In the genomic region with DNA sequence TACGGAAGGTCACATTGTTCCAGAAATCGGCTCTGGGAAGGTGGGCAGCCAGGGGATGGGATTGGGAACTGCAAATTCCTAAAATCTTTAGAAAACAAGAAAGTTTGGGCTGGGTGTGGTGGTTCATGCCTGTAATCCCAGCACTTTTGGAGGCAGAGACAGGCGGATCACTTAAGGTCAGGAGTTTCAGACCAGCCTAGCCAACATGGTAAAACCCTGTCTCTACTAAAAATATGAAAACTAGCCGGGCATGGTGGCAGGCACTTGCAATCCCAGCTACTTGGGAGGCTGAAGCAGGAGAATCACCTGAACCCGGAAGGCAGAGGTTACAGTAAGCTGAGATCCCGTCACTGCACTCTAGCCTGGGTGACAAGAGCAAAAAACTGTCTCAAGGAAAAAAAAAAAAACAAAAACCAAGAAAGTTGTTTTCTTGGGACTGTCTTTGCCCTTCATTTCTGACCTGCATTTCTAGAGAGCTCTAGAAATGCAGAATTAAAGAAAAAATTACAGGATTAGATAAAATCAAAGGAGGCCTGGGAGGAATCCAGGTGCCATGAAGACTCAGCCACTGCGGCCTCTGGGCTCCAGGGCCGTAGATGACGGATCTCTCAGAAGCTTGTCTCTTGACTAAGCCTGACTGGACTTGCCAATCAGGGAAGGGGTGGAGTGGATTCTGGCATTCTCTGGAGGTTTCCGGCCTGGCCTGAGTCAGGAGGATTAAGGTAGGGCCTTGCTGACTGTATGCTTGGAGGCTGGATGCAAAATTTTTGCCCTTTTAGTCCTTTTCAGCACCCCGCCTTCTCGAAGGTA, we compare ENCODE assay signal across 8 cellular contexts. TPM values are rescaled to one million over a fixed set of nuclear protein-coding genes. Genes with fewer than 3 reads are reported as not detected.
DNase-seq lines count a peak whose midpoint lies in the region; ATAC-seq, FAIRE-seq and TF ChIP-seq lines count a peak whose summit lies in the region.

No MANE protein-coding gene starts in this region.

- H2AFZ ChIP-seq in GM12878 (ENCODE audit: control insufficient read depth, low read depth, low read length): no peak overlapping the region; the same call in 1 of the 2 replicates

- FAIRE-seq in GM12878 (lab: Jason Lieb, UNC): no peak

- H3K4me1 ChIP-seq in HUES6 (ENCODE audit: control insufficient read depth, insufficient read depth, low read length) (peaks cover 71% of the 10 kb centered on the region), GM12878 (ENCODE audit: control insufficient read depth, insufficient read depth, low read length) (peaks cover 74% of the 10 kb centered on the region)

- SMC1A ChIA-PET in GM12878 (lab: Charles Lee; ENCODE audit: uncharacterized antibody, unreplicated experiment): interaction anchor here (0.8 to 15.8 kb wide), 11 partner anchors 13 to 142 kb away, joined by 3 to 146 read pairs (median 5); a partner anchor contains a TSS

- no peak; a peak in 1 of 4 replicates for TF ChIP-seq EP300 in GM12878 (IDR thresholded peaks at IDR 0.05; ENCODE audit: borderline replicate concordance in 1 of 2, control insufficient read depth in 1 of 2, low read depth in 2 of 2, low read length in 2 of 2)

- POLR2A ChIA-PET in GM12878 (lab: Charles Lee): interaction anchor here (0.9 to 16.2 kb wide), 13 partner anchors 6 to 109 kb away, joined by 3 to 429 read pairs (median 7); a partner anchor contains a TSS

- peak; percentile 0; the same call in 2 of the 3 replicates for ATAC-seq in GM12878
- ATAC-seq in left lobe of liver: peak; percentile 3
- no peak for ATAC-seq in GM19351 (IDR thresholded peaks at IDR 0.05; ENCODE audit: unreplicated experiment)

- 1% methylated on average over 12 of the region's 12 CpGs for WGBS in GM12878 (ENCODE audit: insufficient coverage, insufficient replicate concordance, low lambda C conversion rate, missing lambda C conversion rate)

- no peak overlapping the region for H3K4me3 ChIP-seq in HUES6 (ENCODE audit: low read depth, low read length)
- peak overlapping the region; percentile 61 for H3K4me3 ChIP-seq in GM12878

- no peaks in the 10 kb centered on the region for H3K27me3 ChIP-seq in HUES6 (ENCODE audit: control insufficient read depth, insufficient read depth, low read length)
- no peaks in the 10 kb centered on the region for H3K27me3 ChIP-seq in GM12878 (replicated peaks in 1 of 2; ENCODE audit: control insufficient read depth in 2 of 2, insufficient read depth in 2 of 2, low read length in 1 of 2)

- TF ChIP-seq CTCF in C4-2B (conservative IDR thresholded peaks at IDR 0.05) (no peak), GM12878 (IDR thresholded peaks at IDR 0.05 in 2 of 3, conservative IDR thresholded peaks at IDR 0.05 in 1 of 3; ENCODE audit: control insufficient read depth in 2 of 3, extremely low read depth in 1 of 3, insufficient read depth in 1 of 3, low read depth in 3 of 3, low read length in 3 of 3) (no peak)

- DNase-seq in GM12878 (ENCODE audit: low read depth, low spot score) (no peak), left lobe of liver (ENCODE audit: low spot score) (peak; percentile 75), NCI-H2196 (lab: John Stamatoyannopoulos, UW; ENCODE audit: unreplicated experiment) (no peak)
- no peak for DNase-seq in stimulated activated CD4-positive, alpha-beta T cell treated with anti-CD3 and anti-CD28 coated beads, Interleukin-4, amount 100 ng/mL, for 4 hours

- CTCF ChIA-PET in GM12878 (lab: Yijun Ruan, JAX): interaction anchor here (1.5 to 27.9 kb wide), 5 partner anchors 13 to 77 kb away, joined by 4 to 728 read pairs (median 10); no protein-coding TSS in a partner anchor

- peak overlapping the region; percentile 29 for H3K9ac ChIP-seq in HUES6 (ENCODE audit: low read length)
- H3K9ac ChIP-seq in GM12878 (ENCODE audit: control insufficient read depth, insufficient read depth, low read length): peak overlapping the region; percentile 81

- H3K36me3 ChIP-seq in HUES6 (ENCODE audit: control insufficient read depth, insufficient read depth, low read length) (no peaks in the 10 kb centered on the region), GM12878 (ENCODE audit: control insufficient read depth in 2 of 2, insufficient read depth in 2 of 2, low read length in 1 of 2) (no peaks in the 10 kb centered on the region)

- H3K27ac ChIP-seq in C4-2B (peak overlapping the region; percentile 94), HUES6 (ENCODE audit: low read depth, low read length) (peak overlapping the region; percentile 33; the same call in 1 of the 2 replicates), GM12878 (ENCODE audit: control insufficient read depth, insufficient read depth) (peak overlapping the region; percentile 100), temporal lobe (ENCODE audit: low read depth, low read length) (peak overlapping the region; percentile 100)

- H3K9me3 ChIP-seq in HUES6 (ENCODE audit: control insufficient read depth, insufficient read depth, low read depth, low read length) (no peaks in the 10 kb centered on the region), GM12878 (replicated peaks; ENCODE audit: control insufficient read depth, insufficient read depth, low read length) (no peaks in the 10 kb centered on the region)

- no peak for TF ChIP-seq POLR2A in GM12878 (IDR thresholded peaks at IDR 0.05; ENCODE audit: low read depth, low read length)

- intact Hi-C loops in GM12878 (cut with micrococcal nuclease; ENCODE audit: unreplicated experiment): loop anchor here (2.0 kb wide), 1 partner anchor 53 kb away; no protein-coding TSS in a partner anchor

- no peak for TF ChIP-seq RAD21 in GM12878 (IDR thresholded peaks at IDR 0.05; ENCODE audit: insufficient read depth, low read depth, low read length)

- RAD21 ChIA-PET in GM12878 (lab: Charles Lee; ENCODE audit: unreplicated experiment): interaction anchor here (0.7 to 14.2 kb wide), 13 partner anchors 9 to 131 kb away, joined by 3 to 282 read pairs (median 5); a partner anchor contains a TSS

- in situ Hi-C loops in GM12878 (cut with MboI): no loop called here

- peaks cover 64% of the 10 kb centered on the region for H3K79me2 ChIP-seq in GM12878 (ENCODE audit: control insufficient read depth, insufficient read depth, low read length)

- H4K20me1 ChIP-seq in GM12878 (ENCODE audit: control insufficient read depth, insufficient read depth): no peaks in the 10 kb centered on the region

- BruUV-seq in GM12878 (replicated peaks; lab: Mats Ljungman, UMichigan): TSS peak; percentile 60

- peak overlapping the region; percentile 77 for H3K4me2 ChIP-seq in GM12878 (ENCODE audit: control insufficient read depth, insufficient read depth)

TF ChIP-seq in GM12878, 131 proteins besides CTCF, POLR2A, EP300 and RAD21 (continues in another document):
- TF ChIP-seq BHLHE40 (IDR thresholded peaks at IDR 0.05; ENCODE audit: borderline replicate concordance in 1 of 2, low read depth in 2 of 2, low read length in 1 of 2): 0 out of 4 replicates have a peak, but pooled peaks of 1 of the 2 experiments have one; percentile 1
- no peak for TF ChIP-seq CHD4 (IDR thresholded peaks at IDR 0.05)

RNA-seq across cellular contexts. Expression of a gene that starts 5.3 kb away (rescaled TPM):
- 43,172 and 44,148 TPM in 2 replicates for total RNA-seq in GM12878 (2013; cell fraction: nucleolus; rRNA removed)
- 1,917 and 1,986 TPM in 2 replicates for total RNA-seq in GM12878 (2014; rRNA removed)
- total RNA-seq in GM12878 (2014; rRNA removed; fragmentation: Illumina TruSeq; extraction: Trizol): 2,052 and 2,660 TPM in 2 replicates
- total RNA-seq in GM12878 (2021): 3,939 and 4,883 TPM in 2 replicates
- polyA plus RNA-seq in GM12878 (2011; ENCODE audit: low read depth): 704 TPM
- polyA plus RNA-seq in GM12878 (2011; rRNA removed): 659 and 901 TPM in 2 replicates
- polyA plus RNA-seq in GM12878 (2011; cell fraction: cytosol; rRNA removed): 216 and 352 TPM in 2 replicates
- 4,041 and 4,062 TPM in 2 replicates for polyA plus RNA-seq in GM12878 (2011; cell fraction: nucleus; rRNA removed)
- polyA plus RNA-seq in GM12878 (2012): 1,013 and 3,952 TPM in 2 replicates
- 448 and 686 TPM in 2 replicates for polyA plus RNA-seq in GM12878 (2014; fragmentation: Illumina TruSeq; extraction: Trizol)
- polyA plus RNA-seq in GM12878 (2014; fragmentation: Nextera tagmentation; extraction: Ambion mirVana): 1,000 to 10,000 TPM; 1,593 to 8,160 TPM
- 1,421 and 1,643 TPM in 2 replicates for polyA plus RNA-seq in GM12878 (2014; rRNA removed)
- polyA plus RNA-seq in GM12878 (2016; fragmentation: Nextera tagmentation; extraction: Ambion mirVana): 1,000 to 10,000 TPM; 6,201 to 6,497 TPM
- polyA minus RNA-seq in GM12878 (2011; rRNA and poly(A)+ RNA removed): 2,928 and 3,606 TPM in 2 replicates
- 1,627 and 2,358 TPM in 2 replicates for polyA minus RNA-seq in GM12878 (2011; cell fraction: cytosol; rRNA and poly(A)+ RNA removed)
- 12,181 and 12,309 TPM in 2 replicates for polyA minus RNA-seq in GM12878 (2011; cell fraction: nucleus; rRNA and poly(A)+ RNA removed)
- total RNA-seq in left lobe of liver: 2,761 TPM
- 8,183 TPM for total RNA-seq in temporal lobe

RNA-seq across cellular contexts. Expression of a gene that starts 31.3 kb away (rescaled TPM):
- 28.9 and 34.4 TPM in 2 replicates for total RNA-seq in GM12878 (2013; cell fraction: nucleolus; rRNA removed)
- 75.1 and 82.7 TPM in 2 replicates for total RNA-seq in GM12878 (2014; rRNA removed)
- total RNA-seq in GM12878 (2014; rRNA removed; fragmentation: Illumina TruSeq; extraction: Trizol): 25.9 and 29.3 TPM in 2 replicates
- 66.7 and 67.8 TPM in 2 replicates for total RNA-seq in GM12878 (2021)
- polyA plus RNA-seq in GM12878 (2011; ENCODE audit: low read depth): 16.4 TPM
- 17.8 and 43.1 TPM in 2 replicates for polyA plus RNA-seq in GM12878 (2011; rRNA removed)
- 88.7 and 112 TPM in 2 replicates for polyA plus RNA-seq in GM12878 (2011; cell fraction: cytosol; rRNA removed)
- polyA plus RNA-seq in GM12878 (2011; cell fraction: nucleus; rRNA removed): 114 and 150 TPM in 2 replicates
- polyA plus RNA-seq in GM12878 (2012): 35.1 and 36.8 TPM in 2 replicates
- 6.9 and 32.5 TPM in 2 replicates for polyA plus RNA-seq in GM12878 (2014; fragmentation: Illumina TruSeq; extraction: Trizol)
- polyA plus RNA-seq in GM12878 (2014; fragmentation: Nextera tagmentation; extraction: Ambion mirVana): 1 to 10 TPM in 1 of 2 experiments, under 1 TPM in 1; 0.80 to 6.3 TPM
- polyA plus RNA-seq in GM12878 (2014; rRNA removed): 68.0 and 74.6 TPM in 2 replicates
- polyA plus RNA-seq in GM12878 (2016; fragmentation: Nextera tagmentation; extraction: Ambion mirVana): 10 to 100 TPM; 59.2 to 65.4 TPM
- 43.5 and 70.6 TPM in 2 replicates for polyA minus RNA-seq in GM12878 (2011; rRNA and poly(A)+ RNA removed)
- 23.4 and 34.6 TPM in 2 replicates for polyA minus RNA-seq in GM12878 (2011; cell fraction: cytosol; rRNA and poly(A)+ RNA removed)
- 16.7 and 26.3 TPM in 2 replicates for polyA minus RNA-seq in GM12878 (2011; cell fraction: nucleus; rRNA and poly(A)+ RNA removed)
- 67.6 TPM for total RNA-seq in left lobe of liver
- total RNA-seq in temporal lobe: 34.2 TPM

Comparison
In these comparisons a context has a peak if more than half of its experiments do, and no peak if none do; other contexts are left out.
1. H3K27ac ChIP-seq: peak in every context shown above with its lines; median percentile 100 in GM12878; 100 in temporal lobe; 94 in C4-2B; 33 in HUES6.